ENCODE assay signal across 23 cellular contexts in genomic region chr1:219354962-219355361, GRCh38.
"Had no signal": no experiment of that assay in that cellular context is flagged by ENCODE, and none has a peak within 500 bp of the region (broad histone marks: within the 10 kb centered on the region; RNA-seq: fewer than 3 reads in every experiment).

No MANE protein-coding gene starts in this region.

- H3K9me3 ChIP-seq: left ventricle myocardium inferior, ovary, right atrium auricular region, right lobe of liver, transverse colon, upper lobe of left lung, vagina had no signal

- DNase-seq: islet precursor cell; left ventricle myocardium inferior; mesendoderm; naive B cell; natural killer cell; ovary; right lobe of liver; stimulated activated CD4-positive, alpha-beta T cell treated with anti-CD3 and anti-CD28 coated beads, Interleukin-1b, Interleukin-23, amount 100 ng/mL, for 48 hours; stimulated activated CD4-positive, alpha-beta T cell treated with anti-CD3 and anti-CD28 coated beads, Interleukin-2, amount 100 ng/mL, for 48 hours; stimulated activated CD4-positive, alpha-beta T cell treated with anti-CD3 and anti-CD28 coated beads, Interleukin-4, amount 100 ng/mL, for 4 hours; stimulated activated CD8-positive, alpha-beta memory T cell treated with anti-CD3 and anti-CD28 coated beads, Interleukin-4, amount 100 ng/mL, for 48 hours; stimulated activated naive CD4-positive, alpha-beta T cell treated with Interleukin-2 at 50 U/mL for 16 hours; stimulated activated naive CD8-positive, alpha-beta T cell treated with anti-CD3 and anti-CD28 coated beads, Interleukin-15, amount 100 ng/mL, for 72 hours; substantia nigra; transverse colon; upper lobe of left lung had no signal

- H3K27me3 ChIP-seq: ovary, right atrium auricular region, right lobe of liver, transverse colon, upper lobe of left lung, vagina had no signal

- H3K27ac Mint-ChIP-seq: mesothelial cell of epicardium; naive B cell; natural killer cell; progenitor cell of endocrine pancreas; stimulated activated memory B cell treated with anti-CD40 and anti-IgM and Interleukin-4, amounts not matched to agents 10 μg/mL and 1 μg/mL and 100 μg/mL, for 72 hours; stimulated activated naive CD8-positive, alpha-beta T cell treated with anti-CD3 and anti-CD28 coated beads, Interleukin-15, amount 100 ng/mL, for 72 hours had no signal

- H3K36me3 ChIP-seq: left ventricle myocardium inferior, ovary, right atrium auricular region, right lobe of liver, transverse colon, upper lobe of left lung, vagina had no signal

- H3K4me1 Mint-ChIP-seq: naive B cell; natural killer cell; stimulated activated memory B cell treated with anti-CD40 and anti-IgM and Interleukin-4, amounts not matched to agents 10 μg/mL and 1 μg/mL and 100 μg/mL, for 72 hours; stimulated activated naive CD8-positive, alpha-beta T cell treated with anti-CD3 and anti-CD28 coated beads, Interleukin-15, amount 100 ng/mL, for 72 hours had no signal

- H3K27me3 Mint-ChIP-seq: naive B cell; progenitor cell of endocrine pancreas; stimulated activated memory B cell treated with anti-CD40 and anti-IgM and Interleukin-4, amounts not matched to agents 10 μg/mL and 1 μg/mL and 100 μg/mL, for 72 hours; stimulated activated naive CD8-positive, alpha-beta T cell treated with anti-CD3 and anti-CD28 coated beads, Interleukin-15, amount 100 ng/mL, for 72 hours had no signal

- H3K9me3 Mint-ChIP-seq: mesothelial cell of epicardium; stimulated activated memory B cell treated with anti-CD40 and anti-IgM and Interleukin-4, amounts not matched to agents 10 μg/mL and 1 μg/mL and 100 μg/mL, for 72 hours; stimulated activated naive CD8-positive, alpha-beta T cell treated with anti-CD3 and anti-CD28 coated beads, Interleukin-15, amount 100 ng/mL, for 72 hours had no signal

- H3K36me3 Mint-ChIP-seq: mesothelial cell of epicardium; natural killer cell; stimulated activated memory B cell treated with anti-CD40 and anti-IgM and Interleukin-4, amounts not matched to agents 10 μg/mL and 1 μg/mL and 100 μg/mL, for 72 hours had no signal

- H3K4me3 ChIP-seq: left ventricle myocardium inferior, lung, ovary, right atrium auricular region, right lobe of liver, smooth muscle cell, transverse colon, upper lobe of left lung, vagina had no signal

- H3K4me3 Mint-ChIP-seq: mesothelial cell of epicardium; naive B cell; natural killer cell; stimulated activated memory B cell treated with anti-CD40 and anti-IgM and Interleukin-4, amounts not matched to agents 10 μg/mL and 1 μg/mL and 100 μg/mL, for 72 hours; stimulated activated naive CD8-positive, alpha-beta T cell treated with anti-CD3 and anti-CD28 coated beads, Interleukin-15, amount 100 ng/mL, for 72 hours had no signal

- H3K27ac ChIP-seq: left ventricle myocardium inferior, ovary, right atrium auricular region, right lobe of liver, transverse colon, upper lobe of left lung, vagina had no signal

- H3K4me1 ChIP-seq: right atrium auricular region, right lobe of liver, transverse colon, upper lobe of left lung had no signal
